In genomic region chr12:44847888-44848770, GRCh38 we compare ENCODE assay signal across 8 cellular contexts. TPM values are rescaled to one million over a fixed set of nuclear protein-coding genes. Genes with fewer than 3 reads are reported as not detected.
DNase-seq lines count a peak whose midpoint lies in the region; ATAC-seq and TF ChIP-seq lines count a peak whose summit lies in the region.

No MANE protein-coding gene starts in this region.

- H3K27ac ChIP-seq in endodermal cell (ENCODE audit: low read depth, low read length) = no peak overlapping the region

- WGBS in endodermal cell (ENCODE audit: insufficient coverage in 1 of 2, insufficient read length in 1 of 2), 2 experiments = 75 to 77% methylated on average over 4 to 6 of the region's 6 CpGs

- no peak for TF ChIP-seq CTCF in type B pancreatic cell (conservative IDR thresholded peaks at IDR 0.05)
- no peak for TF ChIP-seq CTCF in endodermal cell (conservative IDR thresholded peaks at IDR 0.05)

- H3K27me3 Mint-ChIP-seq in type B pancreatic cell (no peaks in the 10 kb centered on the region), endodermal cell (ENCODE audit: insufficient read depth) (no peaks in the 10 kb centered on the region)

- H3K4me3 ChIP-seq in endodermal cell (ENCODE audit: low read length) = no peak overlapping the region

- H3K4me3 Mint-ChIP-seq in type B pancreatic cell (no peak overlapping the region), endodermal cell (no peak overlapping the region)

- DNase-seq in T-helper 2 cell (peak in 4 of 5 experiments; percentile 31 to 94 (median 64)), germinal center (ENCODE audit: low spot score) (peak; percentile 44), type B pancreatic cell (ENCODE audit: extremely low spot score, unreplicated experiment) (no peak), OCI-M2 (lab: John Stamatoyannopoulos, UW; ENCODE audit: unreplicated experiment) (no peak), pons (ENCODE audit: low spot score) (no peak), endodermal cell (no peak)

- H3K36me3 Mint-ChIP-seq in type B pancreatic cell (no peaks in the 10 kb centered on the region), endodermal cell (ENCODE audit: low read depth) (no peaks in the 10 kb centered on the region)

- H3K9me3 ChIP-seq in endodermal cell (ENCODE audit: control insufficient read depth, low read length) = no peaks in the 10 kb centered on the region

- H3K9ac ChIP-seq in endodermal cell (ENCODE audit: extremely low read depth, low read length, poor library complexity, severe bottlenecking) = no peak overlapping the region

- peaks cover 4% of the 10 kb centered on the region for H3K4me1 Mint-ChIP-seq in type B pancreatic cell (ENCODE audit: unreplicated experiment)
- no peaks in the 10 kb centered on the region for H3K4me1 Mint-ChIP-seq in endodermal cell

- no peak for TF ChIP-seq POLR2A in GM18505 (IDR thresholded peaks at IDR 0.05; ENCODE audit: borderline replicate concordance, extremely low read depth, insufficient read depth, insufficient read length)

- ATAC-seq in GM18505 (IDR thresholded peaks at IDR 0.05; ENCODE audit: unreplicated experiment) = peak; percentile 74
- peak; percentile 89 for ATAC-seq in HG02759 (IDR thresholded peaks at IDR 0.05; ENCODE audit: unreplicated experiment)

- no peaks in the 10 kb centered on the region for H3K36me3 ChIP-seq in endodermal cell (ENCODE audit: control insufficient read depth, insufficient read depth, low read length)

- no peaks in the 10 kb centered on the region for H3K4me1 ChIP-seq in endodermal cell (ENCODE audit: control insufficient read depth, insufficient read depth, low read length)

- H3K27me3 ChIP-seq in endodermal cell (ENCODE audit: control insufficient read depth, insufficient read depth, low read length, poor library complexity, severe bottlenecking) = no peaks in the 10 kb centered on the region

- H3K27ac Mint-ChIP-seq in type B pancreatic cell = no peak overlapping the region
- H3K27ac Mint-ChIP-seq in endodermal cell = no peak overlapping the region

- no peaks in the 10 kb centered on the region for H3K9me3 Mint-ChIP-seq in type B pancreatic cell
- no peaks in the 10 kb centered on the region for H3K9me3 Mint-ChIP-seq in endodermal cell

RNA-seq across cellular contexts. Expression of gene NELL2, which starts 28.0 kb away (rescaled TPM):
- total RNA-seq in type B pancreatic cell (ENCODE audit: low replicate concordance) = 10.4 and 27.1 TPM in 2 replicates
- total RNA-seq in endodermal cell = 1 to 10 TPM; 5.1 to 6.9 TPM
- 52.8 TPM for polyA plus RNA-seq in endodermal cell (2013, experiment 1 of 2)
- polyA plus RNA-seq in endodermal cell (2013, experiment 2 of 2) = 44.1 TPM

Comparison
In these comparisons a context has a peak if more than half of its experiments do, and no peak if none do; other contexts are left out.
1. DNase-seq: peak in T-helper 2 cell (4 of 5) and germinal center (single experiment); none in type B pancreatic cell (single experiment), OCI-M2 (single experiment), pons (single experiment) and endodermal cell (single experiment).